In genomic region chr1:2344744-2345296, GRCh38 we compare ENCODE assay signal across 18 cellular contexts.
"Had no signal": no experiment of that assay in that cellular context is flagged by ENCODE, and none has a peak within 500 bp of the region (broad histone marks: within the 10 kb centered on the region; RNA-seq: fewer than 3 reads in every experiment).

No MANE protein-coding gene starts in this region.

- DNase-seq: activated CD4-positive, alpha-beta T cell treated with anti-CD3 and anti-CD28 coated beads, Interleukin-2, amount 50 U/mL, for 1 hour; activated CD8-positive, alpha-beta memory T cell treated with anti-CD3 and anti-CD28 coated beads for 24 hours; activated naive CD8-positive, alpha-beta T cell treated with anti-CD3 and anti-CD28 coated beads for 36 hours; brain microvascular endothelial cell; cortex of kidney; effector CD8-positive, alpha-beta T cell; foreskin fibroblast; immature natural killer cell; occipital lobe; stimulated activated CD4-positive, alpha-beta T cell treated with anti-CD3 and anti-CD28 coated beads, Interleukin-2, amount 100 ng/mL, for 48 hours; thyroid gland had no signal

- H3K27ac ChIP-seq: brain microvascular endothelial cell, thyroid gland, uterus had no signal

- FAIRE-seq: endothelial cell of umbilical vein had no signal

- H3K36me3 Mint-ChIP-seq: activated naive CD8-positive, alpha-beta T cell treated with anti-CD3 and anti-CD28 coated beads for 36 hours; immature natural killer cell; naive thymus-derived CD8-positive, alpha-beta T cell; stimulated activated memory B cell treated with anti-CD40 and anti-IgM and Interleukin-4, amounts not matched to agents 10 μg/mL and 1 μg/mL and 100 μg/mL, for 72 hours had no signal

- H3K27me3 ChIP-seq: brain microvascular endothelial cell, thyroid gland, uterus had no signal

- H3K36me3 ChIP-seq: brain microvascular endothelial cell, thyroid gland, uterus had no signal

- H3K4me3 ChIP-seq: thyroid gland, uterus had no signal

- H3K4me1 ChIP-seq: thyroid gland, uterus had no signal

- H3K4me1 Mint-ChIP-seq: activated naive CD8-positive, alpha-beta T cell treated with anti-CD3 and anti-CD28 coated beads for 36 hours; immature natural killer cell; stimulated activated memory B cell treated with anti-CD40 and anti-IgM and Interleukin-4, amounts not matched to agents 10 μg/mL and 1 μg/mL and 100 μg/mL, for 72 hours had no signal

- H3K27ac Mint-ChIP-seq: activated naive CD8-positive, alpha-beta T cell treated with anti-CD3 and anti-CD28 coated beads for 36 hours; activated T-helper 1 cell treated with anti-CD3 and anti-CD28 coated beads, Interleukin-12 subunit alpha, Interleukin-12 subunit beta, Interleukin-2, Interleukin-4 antibody, amounts not matched to agents 30 ng/mL and 10 ng/mL and 1 ng/mL, durations not matched to agents 14 hours and 24 hours and 36 hours; immature natural killer cell; naive thymus-derived CD8-positive, alpha-beta T cell; stimulated activated memory B cell treated with anti-CD40 and anti-IgM and Interleukin-4, amounts not matched to agents 10 μg/mL and 1 μg/mL and 100 μg/mL, for 72 hours; T-helper 2 cell treated with Interferon-gamma antibody and Interleukin-4, amounts not matched to agents 5 μg/mL and 100 μg/mL, for 36 hours had no signal

- ATAC-seq: activated CD4-positive, CD25-positive, alpha-beta regulatory T cell treated with anti-CD3 and anti-CD28 coated beads, Interleukin-2, amount 50 U/mL, for 24 hours; naive thymus-derived CD8-positive, alpha-beta T cell; stimulated activated memory B cell treated with anti-CD40 and anti-IgM and Interleukin-4, amounts not matched to agents 10 μg/mL and 1 μg/mL and 100 μg/mL, for 72 hours had no signal

- H3K27me3 Mint-ChIP-seq: activated naive CD8-positive, alpha-beta T cell treated with anti-CD3 and anti-CD28 coated beads for 36 hours; naive thymus-derived CD8-positive, alpha-beta T cell; stimulated activated memory B cell treated with anti-CD40 and anti-IgM and Interleukin-4, amounts not matched to agents 10 μg/mL and 1 μg/mL and 100 μg/mL, for 72 hours had no signal

- H3K4me3 Mint-ChIP-seq: activated naive CD8-positive, alpha-beta T cell treated with anti-CD3 and anti-CD28 coated beads for 36 hours; activated T-helper 1 cell treated with anti-CD3 and anti-CD28 coated beads, Interleukin-12 subunit alpha, Interleukin-12 subunit beta, Interleukin-2, Interleukin-4 antibody, amounts not matched to agents 30 ng/mL and 10 ng/mL and 1 ng/mL, durations not matched to agents 14 hours and 24 hours and 36 hours; immature natural killer cell; naive thymus-derived CD8-positive, alpha-beta T cell; stimulated activated memory B cell treated with anti-CD40 and anti-IgM and Interleukin-4, amounts not matched to agents 10 μg/mL and 1 μg/mL and 100 μg/mL, for 72 hours; T-helper 2 cell treated with Interferon-gamma antibody and Interleukin-4, amounts not matched to agents 5 μg/mL and 100 μg/mL, for 36 hours had no signal

- H3K9me3 ChIP-seq: thyroid gland, uterus had no signal

- H3K9me3 Mint-ChIP-seq: activated naive CD8-positive, alpha-beta T cell treated with anti-CD3 and anti-CD28 coated beads for 36 hours; activated T-helper 1 cell treated with anti-CD3 and anti-CD28 coated beads, Interleukin-12 subunit alpha, Interleukin-12 subunit beta, Interleukin-2, Interleukin-4 antibody, amounts not matched to agents 30 ng/mL and 10 ng/mL and 1 ng/mL, durations not matched to agents 14 hours and 24 hours and 36 hours; immature natural killer cell; naive thymus-derived CD8-positive, alpha-beta T cell; stimulated activated memory B cell treated with anti-CD40 and anti-IgM and Interleukin-4, amounts not matched to agents 10 μg/mL and 1 μg/mL and 100 μg/mL, for 72 hours; T-helper 2 cell treated with Interferon-gamma antibody and Interleukin-4, amounts not matched to agents 5 μg/mL and 100 μg/mL, for 36 hours had no signal
